In genomic region chr4:144580421-144580820, GRCh38 we compare ENCODE assay signal across 20 cellular contexts.
DNase-seq lines count a peak whose midpoint lies in the region; ATAC-seq, FAIRE-seq and TF ChIP-seq lines count a peak whose summit lies in the region.
"Had no signal": no experiment of that assay in that cellular context is flagged by ENCODE, and none has a peak within 500 bp of the region (broad histone marks: within the 10 kb centered on the region; RNA-seq: fewer than 3 reads in every experiment).

No MANE protein-coding gene starts in this region.

- H3K9me3 ChIP-seq in RWPE2 (ENCODE audit: severe bottlenecking), result no peaks in the 10 kb centered on the region
- H3K9me3 ChIP-seq in endothelial cell of umbilical vein (replicated peaks; ENCODE audit: control insufficient read depth, insufficient read depth, low read length), result no peaks in the 10 kb centered on the region
- H3K9me3 ChIP-seq in trophoblast cell (ENCODE audit: insufficient read depth, low read depth, low read length), result no peaks in the 10 kb centered on the region
- H3K9me3 ChIP-seq: BE2C, Peyer's patch had no signal

- ATAC-seq in RWPE2 (ENCODE audit: low read depth) (0 out of 3 replicates have a peak, but pooled peaks have one; percentile 2), left lobe of liver (no peak)
- ATAC-seq: HCT116 had no signal

- H3K23ac ChIP-seq in trophoblast cell (ENCODE audit: low read length), result no peak overlapping the region

- no peak overlapping the region for H4K12ac ChIP-seq in trophoblast cell (ENCODE audit: low read depth, low read length)

- H3K27ac ChIP-seq in RWPE2 (ENCODE audit: poor library complexity, severe bottlenecking) (peak overlapping the region; percentile 100), endothelial cell of umbilical vein (ENCODE audit: insufficient read depth, low read depth, low read length) (peak overlapping the region; percentile 96), trophoblast cell (ENCODE audit: low read depth, low read length) (no peak overlapping the region)
- H3K27ac ChIP-seq: Peyer's patch had no signal

- H3K4ac ChIP-seq in trophoblast cell (ENCODE audit: low read depth, low read length), result no peak overlapping the region

- no peak overlapping the region for H2BK120ac ChIP-seq in trophoblast cell (ENCODE audit: insufficient read depth, low read length, poor library complexity)

- dilution Hi-C loops in endothelial cell of umbilical vein (cut with MboI; ENCODE audit: extremely low pct_ligation_motif_present, low sequenced_read_pairs), result no loop called here

- no peaks in the 10 kb centered on the region for H4K20me1 ChIP-seq in endothelial cell of umbilical vein (replicated peaks; ENCODE audit: control insufficient read depth, extremely low read depth, insufficient read depth, low read length)

- no peaks in the 10 kb centered on the region for H3K79me1 ChIP-seq in trophoblast cell (ENCODE audit: low read length)

- H3K27ac Mint-ChIP-seq in type B pancreatic cell, result no peak overlapping the region
- H3K27ac Mint-ChIP-seq: IgD-negative memory B cell had no signal

- CTCF ChIA-PET in endothelial cell of umbilical vein (lab: Charles Lee), result no interaction called here

- no peak overlapping the region for H3K18ac ChIP-seq in trophoblast cell (ENCODE audit: low read length)

- BruUV-seq in endothelial cell of umbilical vein (replicated peaks; lab: Mats Ljungman, UMichigan), result no TSS peak

- no peak overlapping the region for H4K91ac ChIP-seq in trophoblast cell (ENCODE audit: low read depth, low read length)

- no peaks in the 10 kb centered on the region for H3K36me3 ChIP-seq in RWPE2 (ENCODE audit: low read depth)
- no peaks in the 10 kb centered on the region for H3K36me3 ChIP-seq in endothelial cell of umbilical vein (ENCODE audit: control insufficient read depth in 2 of 2, extremely low read depth in 1 of 2, insufficient read depth in 2 of 2, low read length in 2 of 2)
- H3K36me3 ChIP-seq in trophoblast cell (ENCODE audit: control insufficient read depth in 1 of 2, insufficient read depth in 2 of 2, low read length in 2 of 2), result no peaks in the 10 kb centered on the region
- H3K36me3 ChIP-seq: BE2C, Peyer's patch had no signal

- no peak overlapping the region for H2AK5ac ChIP-seq in trophoblast cell (ENCODE audit: low read length)

- intact Hi-C loops in endothelial cell of umbilical vein (cut with micrococcal nuclease), result loop anchor here (2.0 kb wide), 1 partner anchor 14 kb away; no protein-coding TSS in a partner anchor

- H3K4me2 ChIP-seq in endothelial cell of umbilical vein (ENCODE audit: insufficient read depth, low read length) (peak overlapping the region; percentile 75), trophoblast cell (ENCODE audit: low read length) (no peak overlapping the region)

- no peak for FAIRE-seq in endothelial cell of umbilical vein (lab: Jason Lieb, UNC)
- FAIRE-seq: H1 had no signal

- H3K9me1 ChIP-seq in endothelial cell of umbilical vein (replicated peaks; ENCODE audit: control insufficient read depth, extremely low read depth, insufficient read depth, low read length), result no peaks in the 10 kb centered on the region

- no peaks in the 10 kb centered on the region for H3K36me3 Mint-ChIP-seq in type B pancreatic cell
- H3K36me3 Mint-ChIP-seq: IgD-negative memory B cell had no signal

- H3K27me3 ChIP-seq in RWPE2 (ENCODE audit: insufficient read depth, poor library complexity, severe bottlenecking), result no peaks in the 10 kb centered on the region
- no peaks in the 10 kb centered on the region for H3K27me3 ChIP-seq in endothelial cell of umbilical vein (ENCODE audit: control insufficient read depth in 2 of 2, insufficient read depth in 2 of 2, low read length in 2 of 2)
- no peaks in the 10 kb centered on the region for H3K27me3 ChIP-seq in trophoblast cell (ENCODE audit: insufficient read depth, low read length)
- H3K27me3 ChIP-seq: BE2C, Peyer's patch had no signal

- H3K27me3 Mint-ChIP-seq in type B pancreatic cell, result peaks cover 4% of the 10 kb centered on the region

- H3K4me3 ChIP-seq in RWPE2 (ENCODE audit: severe bottlenecking) (no peak overlapping the region), endothelial cell of umbilical vein (replicated peaks in 1 of 3; ENCODE audit: insufficient read depth in 1 of 3, low read depth in 1 of 3, low read length in 3 of 3) (no peak overlapping the region), trophoblast cell (ENCODE audit: low read depth, low read length) (no peak overlapping the region)
- H3K4me3 ChIP-seq: Peyer's patch had no signal

- no peaks in the 10 kb centered on the region for H3K9me3 Mint-ChIP-seq in type B pancreatic cell
- H3K9me3 Mint-ChIP-seq: IgD-negative memory B cell had no signal

- H2AFZ ChIP-seq in endothelial cell of umbilical vein (ENCODE audit: low read depth, low read length), result peak overlapping the region; percentile 40
- H2AFZ ChIP-seq in trophoblast cell (ENCODE audit: insufficient read depth, low read length, poor library complexity), result no peak overlapping the region

- H3K14ac ChIP-seq in trophoblast cell (ENCODE audit: low read length), result no peak overlapping the region

- H3K4me1 ChIP-seq in RWPE2 (ENCODE audit: insufficient read depth, poor library complexity, severe bottlenecking) (peaks cover 58% of the 10 kb centered on the region), endothelial cell of umbilical vein (ENCODE audit: control insufficient read depth, extremely low read depth, insufficient read depth, low read length) (peaks cover 70% of the 10 kb centered on the region), trophoblast cell (ENCODE audit: control insufficient read depth in 1 of 2, insufficient read depth in 2 of 2, low read length in 2 of 2) (no peaks in the 10 kb centered on the region)
- H3K4me1 ChIP-seq: BE2C had no signal

- WGBS in trophoblast cell (ENCODE audit: extremely low coverage, insufficient coverage, insufficient read length), result no CpG with 5 or more reads among the region's 4 CpGs

- TF ChIP-seq CTCF in RWPE2 (IDR thresholded peaks at IDR 0.05; ENCODE audit: poor library complexity, severe bottlenecking) (no peak), endothelial cell of umbilical vein (IDR thresholded peaks at IDR 0.05; ENCODE audit: extremely low read depth in 1 of 2, insufficient read depth in 1 of 2, low read depth in 1 of 2, low read length in 2 of 2) (no peak), type B pancreatic cell (conservative IDR thresholded peaks at IDR 0.05) (no peak)

- H3K79me2 ChIP-seq in endothelial cell of umbilical vein (ENCODE audit: control insufficient read depth, insufficient read depth, low read length) (peaks cover 32% of the 10 kb centered on the region), trophoblast cell (ENCODE audit: control insufficient read depth, insufficient read depth, low read length, poor library complexity) (no peaks in the 10 kb centered on the region)

- H3K4me3 Mint-ChIP-seq in type B pancreatic cell, result no peak overlapping the region
- H3K4me3 Mint-ChIP-seq: IgD-negative memory B cell had no signal

- no peak overlapping the region for H4K8ac ChIP-seq in trophoblast cell (ENCODE audit: low read depth, low read length)

- no peak for TF ChIP-seq POLR2A in endothelial cell of umbilical vein (IDR thresholded peaks at IDR 0.05; ENCODE audit: low read depth, low read length)

- POLR2A ChIA-PET in endothelial cell of umbilical vein (lab: Charles Lee), result no interaction called here

- H2BK12ac ChIP-seq in trophoblast cell (ENCODE audit: low read length), result no peak overlapping the region

- no peak overlapping the region for H2BK5ac ChIP-seq in trophoblast cell (ENCODE audit: low read depth, low read length, poor library complexity)

- H3K9ac ChIP-seq in endothelial cell of umbilical vein (replicated peaks; ENCODE audit: extremely low read depth, insufficient read depth, low read length) (peak overlapping the region; percentile 84), trophoblast cell (ENCODE audit: low read length) (no peak overlapping the region)

- peak; percentile 11 for DNase-seq in ELR (ENCODE audit: low read depth)
- no peak for DNase-seq in RWPE2 (ENCODE audit: low spot score)
- peak; percentile 53 for DNase-seq in endothelial cell of umbilical vein (ENCODE audit: low read depth, low spot score)
- peak; percentile 5 to 64 for DNase-seq in trophoblast cell
- DNase-seq in left lobe of liver (ENCODE audit: low spot score), result no peak
- no peak for DNase-seq in COLO829 (ENCODE audit: low spot score)
- DNase-seq in type B pancreatic cell (ENCODE audit: extremely low spot score, unreplicated experiment), result no peak
- DNase-seq: BE2C, DMS79, MV-4-11, NCI-H1105 treated with DMSO at 0.1 percent for 48 hours, NCI-H2081, NCI-H2171, NCI-H524 treated with DMSO at 0.1 percent for 48 hours, NCI-H82, Peyer's patch, Right ventricle myocardium superior had no signal

- peaks cover 25% of the 10 kb centered on the region for H3K4me1 Mint-ChIP-seq in type B pancreatic cell (ENCODE audit: unreplicated experiment)
- H3K4me1 Mint-ChIP-seq: IgD-negative memory B cell had no signal

TF ChIP-seq in endothelial cell of umbilical vein, 7 proteins besides CTCF, POLR2A, EP300 and RAD21:
- TF ChIP-seq JUN (IDR thresholded peaks at IDR 0.05; ENCODE audit: borderline replicate concordance, insufficient read depth, insufficient read length, low read depth), result no peak
- no peak for TF ChIP-seq GATA2 (IDR thresholded peaks at IDR 0.05; ENCODE audit: insufficient read depth, insufficient read length, low read depth, low read length)
- TF ChIP-seq, protein P1, sequence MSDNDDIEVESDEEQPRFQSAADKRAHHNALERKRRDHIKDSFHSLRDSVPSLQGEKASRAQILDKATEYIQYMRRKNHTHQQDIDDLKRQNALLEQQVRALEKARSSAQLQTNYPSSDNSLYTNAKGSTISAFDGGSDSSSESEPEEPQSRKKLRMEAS (IDR thresholded peaks at IDR 0.05; ENCODE audit: insufficient read depth, insufficient read length), result no peak
- TF ChIP-seq MYC (IDR thresholded peaks at IDR 0.05; ENCODE audit: low read depth, low read length), result no peak
- no peak for TF ChIP-seq EZH2 (IDR thresholded peaks at IDR 0.05; ENCODE audit: borderline replicate concordance, low read depth, low read length, severe bottlenecking)
- no peak for TF ChIP-seq POLR2AphosphoS5 (IDR thresholded peaks at IDR 0.05; ENCODE audit: insufficient read depth, low read depth, low read length)
- no peak for TF ChIP-seq FOS (IDR thresholded peaks at IDR 0.05; ENCODE audit: borderline replicate concordance, insufficient read depth, low read length)

Comparison
In these comparisons a context has a peak if more than half of its experiments do, and no peak if none do; other contexts are left out.
1. DNase-seq: peak in ELR (single experiment), endothelial cell of umbilical vein (single experiment) and trophoblast cell (2 of 2); none in RWPE2 (single experiment), left lobe of liver (single experiment), COLO829 (single experiment) and type B pancreatic cell (single experiment).